24 cellular contexts compared by ENCODE assay signal in the genomic region with DNA sequence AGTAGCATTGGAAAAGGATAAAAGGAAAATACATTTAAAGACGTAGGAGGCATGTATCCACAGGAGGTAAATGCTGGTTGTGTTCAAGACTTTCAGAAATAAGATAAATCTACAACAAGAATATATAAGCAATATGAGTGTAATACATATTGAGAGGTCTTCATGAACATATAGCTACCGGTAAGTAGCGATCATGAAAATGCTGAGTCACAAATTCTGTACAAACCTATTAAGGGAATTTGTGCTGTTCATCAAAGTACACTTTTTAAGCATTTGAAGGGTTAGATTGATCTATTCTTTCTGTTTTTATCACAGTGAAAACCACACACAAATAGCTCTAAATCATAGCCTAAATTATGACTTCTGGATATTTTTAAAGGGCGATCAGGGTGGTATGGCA.
"Had no signal": no experiment of that assay in that cellular context is flagged by ENCODE, and none has a peak within 500 bp of the region (broad histone marks: within the 10 kb centered on the region; RNA-seq: fewer than 3 reads in every experiment).

No MANE protein-coding gene starts in this region.

- H3K4me1 ChIP-seq: Peyer's patch, SJCRH30 had no signal

- H3K9me3 ChIP-seq: Peyer's patch, SJCRH30 had no signal

- H3K36me3 Mint-ChIP-seq: IgD-negative memory B cell had no signal

- H3K27ac Mint-ChIP-seq: IgD-negative memory B cell had no signal

- H3K27ac ChIP-seq: Peyer's patch, SJCRH30 had no signal

- H3K27me3 Mint-ChIP-seq: IgD-negative memory B cell had no signal

- H3K4me3 ChIP-seq: Peyer's patch, SJCRH30 had no signal

- DNase-seq: KBM-7, MV-4-11, NCI-H1048, NCI-H1105, NCI-H1417, NCI-H1436 treated with DMSO at 0.1 percent for 48 hours, NCI-H1694 treated with DMSO at 0.1 percent for 48 hours, NCI-H1930, NCI-H2081, NCI-H2107, NCI-H2227 treated with DMSO at 0.1 percent for 48 hours, NCI-H446, NCI-H510A, NCI-H524 treated with DMSO at 0.1 percent for 48 hours, NCI-H69, NCI-H774, PC-3, Peyer's patch, SHP77 treated with DMSO at 0.1 percent for 48 hours, SJCRH30, T-helper 1 cell had no signal

- ATAC-seq: PC-3, Right ventricle myocardium inferior, SK-N-SH treated with all-trans-retinoic acid at 6 μM for 48 hours had no signal

- H3K27me3 ChIP-seq: Peyer's patch, SJCRH30 had no signal

- H3K36me3 ChIP-seq: Peyer's patch, SJCRH30 had no signal

- H3K4me3 Mint-ChIP-seq: IgD-negative memory B cell had no signal
